Comparison of ENCODE assay signal across 19 cellular contexts in the genomic region with DNA sequence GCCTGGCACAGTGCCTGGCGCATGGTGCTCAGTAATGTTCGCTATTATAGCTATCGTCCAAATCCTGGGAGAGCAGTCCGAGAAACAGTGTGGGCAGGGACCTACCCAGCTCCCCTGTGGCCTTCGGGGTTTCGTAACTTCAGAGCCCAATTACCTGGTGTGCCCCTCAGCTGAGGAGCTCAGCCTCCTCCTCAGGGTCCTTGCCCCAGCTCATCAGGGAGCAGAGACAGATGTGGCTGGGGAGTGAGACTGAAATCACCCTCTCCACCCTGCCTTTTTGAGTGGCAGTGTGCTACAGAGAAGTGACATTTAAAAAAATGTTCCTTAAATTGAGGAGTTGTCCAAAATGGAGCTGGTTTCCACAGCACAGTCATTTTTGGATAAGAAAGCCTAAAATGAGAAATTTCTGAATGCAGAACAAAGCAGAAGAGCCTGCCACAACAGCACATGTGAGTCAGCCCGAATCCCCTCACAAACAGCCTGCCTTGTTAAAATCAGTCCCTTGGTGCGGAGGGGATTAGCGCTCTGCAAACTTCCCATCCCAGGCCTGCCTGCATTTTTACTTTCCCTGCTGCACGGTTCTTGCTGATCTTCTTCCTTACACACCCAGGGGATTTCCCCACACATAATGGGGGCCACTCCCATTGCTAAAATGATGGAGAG.
DNase-seq lines count a peak whose midpoint lies in the region; ATAC-seq, FAIRE-seq and TF ChIP-seq lines count a peak whose summit lies in the region.
"Had no signal": no experiment of that assay in that cellular context is flagged by ENCODE, and none has a peak within 500 bp of the region (broad histone marks: within the 10 kb centered on the region; RNA-seq: fewer than 3 reads in every experiment).

No MANE protein-coding gene starts in this region.

- DNase-seq in NCI-H82 (lab: John Stamatoyannopoulos, UW) (peak; percentile 69), NCI-H82 treated with DMSO at 0.1 percent for 48 hours (lab: John Stamatoyannopoulos, UW; ENCODE audit: unreplicated experiment) (no peak), H1 (ENCODE audit: low read depth in 1 of 2, low spot score in 2 of 2) (no peak), neuronal stem cell (ENCODE audit: low spot score) (peak; percentile 24), tibial artery (no peak), NCI-H1048 (lab: John Stamatoyannopoulos, UW) (no peak)
- DNase-seq: activated B cell treated with CpG ODN at 0.5 μM for 24 hours; activated CD4-positive, alpha-beta T cell treated with anti-CD3 and anti-CD28 coated beads, Interleukin-2, amount 50 U/mL, for 4 hours; activated CD8-positive, alpha-beta memory T cell treated with anti-CD3 and anti-CD28 coated beads, Interleukin-2, amount 50 U/mL, for 4 hours; DMS79 treated with DMSO at 0.1 percent for 48 hours; left ventricle myocardium inferior; natural killer cell; NCI-H2107; NCI-H524 treated with DMSO at 0.1 percent for 48 hours; stimulated activated naive B cell treated with anti-CD40 and anti-IgM and Interleukin-4, amounts not matched to agents 10 μg/mL and 1 μg/mL and 100 μg/mL, for 72 hours; T-helper 9 cell had no signal

- no peaks in the 10 kb centered on the region for H3K79me1 ChIP-seq in H1 (ENCODE audit: low read depth, low read length)
- no peaks in the 10 kb centered on the region for H3K79me1 ChIP-seq in neuronal stem cell (ENCODE audit: low read depth, low read length)

- H3K4me2 ChIP-seq in H1 (ENCODE audit: insufficient read depth in 1 of 2, low read depth in 2 of 2, low read length in 2 of 2) = no peak overlapping the region
- peak overlapping the region; percentile 32 for H3K4me2 ChIP-seq in neuronal stem cell (ENCODE audit: insufficient read depth, low read length, poor library complexity, severe bottlenecking)

- H3K27me3 ChIP-seq in H1 (replicated peaks in 1 of 4; ENCODE audit: control insufficient read depth in 3 of 4, extremely low read depth in 1 of 4, insufficient read depth in 3 of 4, low read length in 3 of 4) (0 out of 7 replicates have a peak, but pooled peaks cover 0 to 3% (median 0%) of the 10 kb centered on the region in 4 experiments), neuronal stem cell (ENCODE audit: control insufficient read depth in 3 of 3, insufficient read depth in 3 of 3, low read depth in 1 of 3, low read length in 3 of 3) (peaks cover 0 to 27% (median 0%) of the 10 kb centered on the region in 3 experiments), tibial artery (no peaks in the 10 kb centered on the region)

- TF ChIP-seq CTCF in H1 (IDR thresholded peaks at IDR 0.05; ENCODE audit: control extremely low read depth in 1 of 3, insufficient read depth in 1 of 3, low read depth in 1 of 3, low read length in 3 of 3) = no peak
- TF ChIP-seq CTCF in tibial artery (IDR thresholded peaks at IDR 0.05) = no peak

- H3K27ac ChIP-seq in H1 (ENCODE audit: low read depth, low read length) (no peak overlapping the region), neuronal stem cell (replicated peaks; ENCODE audit: low read length) (peak overlapping the region; percentile 34), tibial artery (no peak overlapping the region)
- H3K27ac ChIP-seq: left ventricle myocardium inferior had no signal

- no peak overlapping the region for H2AFZ ChIP-seq in H1 (ENCODE audit: low read length)
- H2AFZ ChIP-seq in neuronal stem cell (ENCODE audit: low read length) = no peak overlapping the region

- CTCF ChIA-PET in H1 (lab: Charles Lee; ENCODE audit: partially characterized antibody) = interaction anchor here (0.9 to 7.4 kb wide), 6 partner anchors 8 to 208 kb away, joined by 3 to 38 read pairs (median 4); no protein-coding TSS in a partner anchor

- no peaks in the 10 kb centered on the region for H3K9me3 ChIP-seq in H1 (ENCODE audit: insufficient read depth in 2 of 2, low read depth in 1 of 2, low read length in 1 of 2)
- H3K9me3 ChIP-seq in neuronal stem cell (replicated peaks in 1 of 2; ENCODE audit: control insufficient read depth in 2 of 2, insufficient read depth in 1 of 2, low read depth in 1 of 2, low read length in 2 of 2) = no peaks in the 10 kb centered on the region
- no peaks in the 10 kb centered on the region for H3K9me3 ChIP-seq in tibial artery
- H3K9me3 ChIP-seq: left ventricle myocardium inferior had no signal

- H3K9ac ChIP-seq in H1 (replicated peaks in 1 of 4; ENCODE audit: extremely low read depth in 1 of 4, low read depth in 3 of 4, low read length in 3 of 4) (no peak overlapping the region), neuronal stem cell (ENCODE audit: low read depth, low read length, poor library complexity) (no peak overlapping the region)

- no peak for TF ChIP-seq EP300 in H1 (IDR thresholded peaks at IDR 0.05; ENCODE audit: borderline replicate concordance in 1 of 2, low read depth in 2 of 2, low read length in 2 of 2)

- H2BK20ac ChIP-seq in H1 (ENCODE audit: low read length) = no peak overlapping the region

- H2BK5ac ChIP-seq in H1 (ENCODE audit: low read depth, low read length) (no peak overlapping the region), neuronal stem cell (ENCODE audit: low read length) (peak overlapping the region; percentile 48)

- H3K14ac ChIP-seq in H1 (ENCODE audit: insufficient read length) = no peak overlapping the region
- no peak overlapping the region for H3K14ac ChIP-seq in neuronal stem cell (ENCODE audit: low read length)

- no peaks in the 10 kb centered on the region for H3K79me2 ChIP-seq in H1 (ENCODE audit: control insufficient read depth in 1 of 2, insufficient read depth in 2 of 2, low read length in 2 of 2)

- H3K4me1 ChIP-seq in H1 (replicated peaks in 1 of 4; ENCODE audit: control insufficient read depth in 3 of 4, insufficient read depth in 4 of 4, low read length in 3 of 4) (no peaks in the 10 kb centered on the region), neuronal stem cell (ENCODE audit: control insufficient read depth in 2 of 2, insufficient read depth in 1 of 2, low read depth in 1 of 2, low read length in 2 of 2) (peaks cover 0 to 10% of the 10 kb centered on the region in 2 donors), tibial artery (no peaks in the 10 kb centered on the region)
- H3K4me1 ChIP-seq: left ventricle myocardium inferior had no signal

- no peak overlapping the region for H4K91ac ChIP-seq in H1 (replicated peaks; ENCODE audit: insufficient read length, low read length)
- H4K91ac ChIP-seq in neuronal stem cell (ENCODE audit: low read depth, low read length, poor library complexity) = no peak overlapping the region

- no peak for TF ChIP-seq RAD21 in H1 (IDR thresholded peaks at IDR 0.05 in 1 of 2, conservative IDR thresholded peaks at IDR 0.05 in 1 of 2; ENCODE audit: low read depth in 2 of 2, low read length in 2 of 2)

- POLR2A ChIA-PET in H1 (lab: Charles Lee; ENCODE audit: partially characterized antibody) = no interaction called here

- no peak overlapping the region for H3K18ac ChIP-seq in H1 (ENCODE audit: extremely low read depth, low read length)
- H3K18ac ChIP-seq in neuronal stem cell (ENCODE audit: low read length) = peak overlapping the region; percentile 66

- no peak overlapping the region for H4K8ac ChIP-seq in H1 (ENCODE audit: extremely low read depth, insufficient read depth, low read length)
- H4K8ac ChIP-seq in neuronal stem cell (ENCODE audit: low read depth, low read length) = no peak overlapping the region

- H3K23me2 ChIP-seq in H1 (ENCODE audit: low read depth, low read length) = no peaks in the 10 kb centered on the region

- no peak overlapping the region for H2AK5ac ChIP-seq in H1 (ENCODE audit: low read depth, low read length)
- peak overlapping the region; percentile 61 for H2AK5ac ChIP-seq in neuronal stem cell (ENCODE audit: low read depth, low read length)

- H2BK12ac ChIP-seq in H1 (ENCODE audit: low read depth, low read length) = no peak overlapping the region
- H2BK12ac ChIP-seq in neuronal stem cell (ENCODE audit: low read length) = peak overlapping the region; percentile 11

- no peaks in the 10 kb centered on the region for H4K20me1 ChIP-seq in H1 (replicated peaks in 1 of 2; ENCODE audit: control insufficient read depth in 1 of 2, insufficient read depth in 2 of 2, low read length in 2 of 2)

- H2BK120ac ChIP-seq in H1 (replicated peaks; ENCODE audit: low read depth, low read length) = no peak overlapping the region
- H2BK120ac ChIP-seq in neuronal stem cell (ENCODE audit: low read depth, low read length) = no peak overlapping the region

- no peak overlapping the region for H3K56ac ChIP-seq in H1 (replicated peaks; ENCODE audit: insufficient read length, low read depth, low read length)

- H3K36me3 ChIP-seq in H1 (ENCODE audit: control insufficient read depth in 2 of 4, insufficient read depth in 4 of 4, low read length in 3 of 4) (no peaks in the 10 kb centered on the region), neuronal stem cell (replicated peaks in 1 of 2; ENCODE audit: control insufficient read depth in 2 of 2, insufficient read depth in 2 of 2, low read length in 2 of 2) (no peaks in the 10 kb centered on the region), tibial artery (no peaks in the 10 kb centered on the region)
- H3K36me3 ChIP-seq: left ventricle myocardium inferior had no signal

- no peak overlapping the region for H3K23ac ChIP-seq in H1 (ENCODE audit: insufficient read length)
- no peak overlapping the region for H3K23ac ChIP-seq in neuronal stem cell (ENCODE audit: low read depth, low read length, poor library complexity)

- no peak for TF ChIP-seq POLR2A in H1 (IDR thresholded peaks at IDR 0.05; ENCODE audit: control extremely low read depth in 1 of 2, low read depth in 2 of 2, low read length in 2 of 2)

- no peak overlapping the region for H3K4me3 ChIP-seq in H1 (ENCODE audit: extremely low read depth in 1 of 4, insufficient read depth in 2 of 4, low read depth in 3 of 4, low read length in 4 of 4)
- H3K4me3 ChIP-seq in neuronal stem cell (ENCODE audit: low read length in 2 of 2) = no peak overlapping the region
- H3K4me3 ChIP-seq in tibial artery = no peak overlapping the region
- H3K4me3 ChIP-seq: GM12878, left ventricle myocardium inferior had no signal

- intact Hi-C loops in tibial artery (cut with DNase I; ENCODE audit: low total_unique reads) = no loop called here

- no peak overlapping the region for H3K4ac ChIP-seq in H1 (replicated peaks; ENCODE audit: insufficient read length, low read depth, low read length)
- H3K4ac ChIP-seq in neuronal stem cell (ENCODE audit: low read length) = no peak overlapping the region

- no peak for ATAC-seq in GM18517 (IDR thresholded peaks at IDR 0.05; ENCODE audit: unreplicated experiment)
- ATAC-seq in HG03196 (IDR thresholded peaks at IDR 0.05; ENCODE audit: unreplicated experiment) = no peak
- ATAC-seq: GM12878, natural killer cell had no signal

- no peak for FAIRE-seq in H1 (lab: Jason Lieb, UNC)
- FAIRE-seq: GM12878 had no signal

- H4K5ac ChIP-seq in H1 (ENCODE audit: insufficient read length, low read depth, low read length) = no peak overlapping the region

- 91% methylated on average over 10 of the region's 10 CpGs; no CpG with 5 or more reads in 1 of the 2 experiments for WGBS in H1 (ENCODE audit: extremely low coverage in 1 of 2, insufficient coverage in 1 of 2, insufficient read length in 1 of 2, insufficient replicate concordance in 2 of 2, low coverage in 1 of 2, low lambda C conversion rate in 2 of 2, missing lambda C conversion rate in 1 of 2), 2 experiments
- WGBS in neuronal stem cell (ENCODE audit: extremely low coverage in 2 of 2, insufficient read length in 2 of 2, insufficient replicate concordance in 1 of 2), 2 donors = no CpG with 5 or more reads among the region's 10 CpGs

- H2BK15ac ChIP-seq in H1 (ENCODE audit: low read length) (0 out of 2 replicates have a peak overlapping the region, but pooled peaks have one; percentile 61), neuronal stem cell (ENCODE audit: low read length) (no peak overlapping the region)

Comparison
In these comparisons a context has a peak if more than half of its experiments do, and no peak if none do; other contexts are left out.
1. DNase-seq: peak in NCI-H82 (single experiment) and neuronal stem cell (single experiment); none in NCI-H82 treated with DMSO at 0.1 percent for 48 hours (single experiment), H1 (0 of 2), tibial artery (0 of 2) and NCI-H1048 (single experiment).